Comparison of ENCODE assay signal across 11 cellular contexts in the genomic region with DNA sequence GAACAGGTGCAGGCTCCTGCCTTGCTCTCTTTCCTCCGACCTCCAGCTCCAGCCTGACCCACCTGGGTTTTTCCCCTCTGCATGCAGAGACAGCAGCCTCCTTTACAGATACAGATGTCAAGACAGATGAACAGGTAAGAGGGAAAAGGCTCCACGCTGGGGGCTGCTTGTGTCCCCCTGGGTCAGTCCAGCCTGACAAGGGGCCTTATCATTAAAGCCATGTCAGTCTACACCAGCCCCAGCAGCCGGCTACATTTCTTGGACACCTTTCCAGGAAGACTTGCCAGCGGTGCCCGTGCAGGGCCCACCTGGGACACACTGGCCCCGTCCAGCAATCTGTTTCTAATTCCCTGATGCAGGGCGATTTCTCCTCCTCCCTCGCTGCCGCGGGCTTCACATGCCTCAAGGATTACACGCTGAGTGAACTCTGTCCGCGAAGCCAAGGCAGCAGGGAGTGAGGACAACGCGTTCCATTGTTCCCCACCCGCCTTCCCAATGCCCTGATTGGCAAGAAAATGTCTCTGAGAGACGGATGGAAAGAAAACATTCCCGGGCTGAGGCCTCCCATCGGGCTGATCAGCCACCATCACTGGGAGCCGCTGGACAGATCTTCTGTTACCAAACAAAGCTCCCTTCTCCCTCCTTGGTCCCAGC.
DNase-seq lines count a peak whose midpoint lies in the region; ATAC-seq and TF ChIP-seq lines count a peak whose summit lies in the region.
"Had no signal": no experiment of that assay in that cellular context is flagged by ENCODE, and none has a peak within 500 bp of the region (broad histone marks: within the 10 kb centered on the region; RNA-seq: fewer than 3 reads in every experiment).

No MANE protein-coding gene starts in this region.

- H3K27me3 ChIP-seq in HUES64 (ENCODE audit: insufficient read depth, low read length) = no peaks in the 10 kb centered on the region
- peaks cover 6% of the 10 kb centered on the region for H3K27me3 ChIP-seq in suprapubic skin

- peaks cover 0 to 4% of the 10 kb centered on the region in 2 donors for H3K36me3 Mint-ChIP-seq in stimulated activated naive B cell treated with anti-CD40 and anti-IgM and Interleukin-4, amounts not matched to agents 10 μg/mL and 1 μg/mL and 100 μg/mL, for 72 hours
- no peaks in the 10 kb centered on the region for H3K36me3 Mint-ChIP-seq in stimulated activated effector memory CD8-positive, alpha-beta T cell treated with anti-CD3 and anti-CD28 coated beads, Interleukin-12 subunit alpha, Interleukin-12 subunit beta, amount 100 ng/mL, for 72 hours

- no peak overlapping the region for H3K4me3 Mint-ChIP-seq in stimulated activated naive B cell treated with anti-CD40 and anti-IgM and Interleukin-4, amounts not matched to agents 10 μg/mL and 1 μg/mL and 100 μg/mL, for 72 hours
- H3K4me3 Mint-ChIP-seq in stimulated activated effector memory CD8-positive, alpha-beta T cell treated with anti-CD3 and anti-CD28 coated beads, Interleukin-12 subunit alpha, Interleukin-12 subunit beta, amount 100 ng/mL, for 72 hours = no peak overlapping the region

- peak; percentile 87 for DNase-seq in choroid plexus epithelial cell (ENCODE audit: low read depth)
- peak; percentile 76 for DNase-seq in left kidney (ENCODE audit: low read depth, low spot score)
- no peak for DNase-seq in suprapubic skin (ENCODE audit: low spot score in 2 of 2)
- DNase-seq in stimulated activated naive B cell treated with anti-CD40 and anti-IgM and Interleukin-4, amounts not matched to agents 10 μg/mL and 1 μg/mL and 100 μg/mL, for 72 hours = no peak
- no peak for DNase-seq in germinal center (ENCODE audit: low spot score)
- DNase-seq in stimulated activated effector memory CD8-positive, alpha-beta T cell treated with anti-CD3 and anti-CD28 coated beads, Interleukin-12 subunit alpha, Interleukin-12 subunit beta, amount 100 ng/mL, for 72 hours (ENCODE audit: low spot score in 2 of 2) = no peak
- DNase-seq: GDM1, NCI-H2107 had no signal

- no peak for TF ChIP-seq EP300 in suprapubic skin (IDR thresholded peaks at IDR 0.05)

- ATAC-seq in stimulated activated naive B cell treated with anti-CD40 and anti-IgM and Interleukin-4, amounts not matched to agents 10 μg/mL and 1 μg/mL and 100 μg/mL, for 72 hours (replicated peaks) = no peak
- no peak for ATAC-seq in HG03095 (IDR thresholded peaks at IDR 0.05; ENCODE audit: unreplicated experiment)
- no peak for ATAC-seq in stimulated activated effector memory CD8-positive, alpha-beta T cell treated with anti-CD3 and anti-CD28 coated beads, Interleukin-12 subunit alpha, Interleukin-12 subunit beta, amount 100 ng/mL, for 72 hours

- TF ChIP-seq CTCF in choroid plexus epithelial cell (conservative IDR thresholded peaks at IDR 0.05; ENCODE audit: low read depth, low read length) = no peak
- TF ChIP-seq CTCF in suprapubic skin (IDR thresholded peaks at IDR 0.05) = no peak

- H3K9me3 Mint-ChIP-seq in stimulated activated naive B cell treated with anti-CD40 and anti-IgM and Interleukin-4, amounts not matched to agents 10 μg/mL and 1 μg/mL and 100 μg/mL, for 72 hours = peaks cover 6 to 7% of the 10 kb centered on the region in 2 donors
- peaks cover 3% of the 10 kb centered on the region for H3K9me3 Mint-ChIP-seq in stimulated activated effector memory CD8-positive, alpha-beta T cell treated with anti-CD3 and anti-CD28 coated beads, Interleukin-12 subunit alpha, Interleukin-12 subunit beta, amount 100 ng/mL, for 72 hours

- H3K27me3 Mint-ChIP-seq in stimulated activated naive B cell treated with anti-CD40 and anti-IgM and Interleukin-4, amounts not matched to agents 10 μg/mL and 1 μg/mL and 100 μg/mL, for 72 hours = no peaks in the 10 kb centered on the region

- H3K4me1 ChIP-seq in HUES64 (ENCODE audit: insufficient read depth, low read length) = peaks cover 4% of the 10 kb centered on the region; the same call in 1 of the 2 replicates
- H3K4me1 ChIP-seq in suprapubic skin = peaks cover 4% of the 10 kb centered on the region

- WGBS in HUES64 = 73% methylated on average over 20 of the region's 20 CpGs
- 41% methylated on average over 20 of the region's 20 CpGs for WGBS in suprapubic skin

- H3K27ac ChIP-seq in HUES64 (ENCODE audit: low read depth, low read length) (no peak overlapping the region), suprapubic skin (peak overlapping the region; percentile 31)

- TF ChIP-seq POLR2A in suprapubic skin (IDR thresholded peaks at IDR 0.05) = no peak

- H3K27ac Mint-ChIP-seq in stimulated activated naive B cell treated with anti-CD40 and anti-IgM and Interleukin-4, amounts not matched to agents 10 μg/mL and 1 μg/mL and 100 μg/mL, for 72 hours = no peak overlapping the region
- H3K27ac Mint-ChIP-seq in stimulated activated effector memory CD8-positive, alpha-beta T cell treated with anti-CD3 and anti-CD28 coated beads, Interleukin-12 subunit alpha, Interleukin-12 subunit beta, amount 100 ng/mL, for 72 hours = no peak overlapping the region
- H3K27ac Mint-ChIP-seq: progenitor cell of endocrine pancreas had no signal

- H3K9me3 ChIP-seq in HUES64 (ENCODE audit: insufficient read depth, low read depth, low read length) (no peaks in the 10 kb centered on the region), suprapubic skin (no peaks in the 10 kb centered on the region)

- no peaks in the 10 kb centered on the region for H3K4me1 Mint-ChIP-seq in stimulated activated naive B cell treated with anti-CD40 and anti-IgM and Interleukin-4, amounts not matched to agents 10 μg/mL and 1 μg/mL and 100 μg/mL, for 72 hours
- no peaks in the 10 kb centered on the region for H3K4me1 Mint-ChIP-seq in stimulated activated effector memory CD8-positive, alpha-beta T cell treated with anti-CD3 and anti-CD28 coated beads, Interleukin-12 subunit alpha, Interleukin-12 subunit beta, amount 100 ng/mL, for 72 hours

- H3K4me3 ChIP-seq in HUES64 (ENCODE audit: low read length) (no peak overlapping the region), choroid plexus epithelial cell (ENCODE audit: low read depth, low read length) (no peak overlapping the region), suprapubic skin (no peak overlapping the region)

- peak overlapping the region; percentile 4; the same call in 1 of the 2 replicates for H3K9ac ChIP-seq in HUES64 (ENCODE audit: low read depth, low read length)

- H3K36me3 ChIP-seq in HUES64 (ENCODE audit: insufficient read depth, low read length) = no peaks in the 10 kb centered on the region
- H3K36me3 ChIP-seq in suprapubic skin = no peaks in the 10 kb centered on the region

Comparison
In these comparisons a context has a peak if more than half of its experiments do, and no peak if none do; other contexts are left out.
1. DNase-seq: peak in choroid plexus epithelial cell (single experiment) and left kidney (single experiment); none in suprapubic skin (0 of 2), stimulated activated naive B cell treated with anti-CD40 and anti-IgM and Interleukin-4, amounts not matched to agents 10 μg/mL and 1 μg/mL and 100 μg/mL, for 72 hours (single experiment), germinal center (single experiment) and stimulated activated effector memory CD8-positive, alpha-beta T cell treated with anti-CD3 and anti-CD28 coated beads, Interleukin-12 subunit alpha, Interleukin-12 subunit beta, amount 100 ng/mL, for 72 hours (0 of 2).